Comparison of ENCODE assay signal across 1 cellular context in genomic region chr11:46593550-46594382, GRCh38.
TF ChIP-seq lines count a peak whose summit lies in the region.

Gene AMBRA1, minus strand, starts transcription at chr11:46594023. Its CDS starts 45,643 bp downstream, at chr11:46548380.

TF ChIP-seq in K562, 482 proteins besides CTCF, POLR2A, EP300 and RAD21 (continued from another document and continues in another):
- TF ChIP-seq NONO (IDR thresholded peaks at IDR 0.05; ENCODE audit: low read depth in 2 of 2, low read length in 1 of 2) = 0 out of 4 replicates have a peak, but pooled peaks of 1 of the 2 experiments have one; percentile 29
- peak in 1 of 2 experiments; percentile 64; a peak in 1 of 4 replicates for TF ChIP-seq TEAD1 (CRISPR knock-in tag; IDR thresholded peaks at IDR 0.05)
- TF ChIP-seq ZBTB26 (CRISPR knock-in tag; IDR thresholded peaks at IDR 0.05) = no peak
- TF ChIP-seq RNF219 (CRISPR knock-in tag; IDR thresholded peaks at IDR 0.05) = no peak
- peak; percentile 23; the same call in 1 of the 2 replicates for TF ChIP-seq VEZF1 (CRISPR knock-in tag; IDR thresholded peaks at IDR 0.05)
- no peak for TF ChIP-seq NR2F6 (CRISPR knock-in tag; IDR thresholded peaks at IDR 0.05)
- no peak for TF ChIP-seq SRSF7 (optimal IDR thresholded peaks at IDR 0.05; ENCODE audit: low read depth, low read length)
- TF ChIP-seq NFYB (IDR thresholded peaks at IDR 0.05; ENCODE audit: extremely low read depth, insufficient read length) = no peak
- peak; percentile 87 for TF ChIP-seq SMAD4 (CRISPR knock-in tag; conservative IDR thresholded peaks at IDR 0.05)
- TF ChIP-seq SETDB1 (IDR thresholded peaks at IDR 0.05; ENCODE audit: low read length) = no peak
- peak; percentile 92 for TF ChIP-seq TOE1 (IDR thresholded peaks at IDR 0.05; ENCODE audit: borderline replicate concordance)
- no peak for TF ChIP-seq TOE1 (CRISPR knock-in tag; IDR thresholded peaks at IDR 0.05; ENCODE audit: borderline replicate concordance, low read depth)
- peak; percentile 44; the same call in 1 of the 2 replicates for TF ChIP-seq PTTG1 (tag; IDR thresholded peaks at IDR 0.05; ENCODE audit: low read depth)
- 0 out of 2 replicates have a peak, but pooled peaks have one; percentile 49 for TF ChIP-seq MEF2A (IDR thresholded peaks at IDR 0.05; ENCODE audit: control insufficient read depth, low read depth, low read length)
- TF ChIP-seq PPARD (CRISPR knock-in tag; IDR thresholded peaks at IDR 0.05) = no peak
- no peak for TF ChIP-seq TCFL5 (CRISPR knock-in tag; conservative IDR thresholded peaks at IDR 0.05)
- no peak for TF ChIP-seq ZNF280A (IDR thresholded peaks at IDR 0.05; ENCODE audit: low read depth, partially characterized antibody)
- TF ChIP-seq SMARCA5 (IDR thresholded peaks at IDR 0.05) = no peak
- no peak for TF ChIP-seq ILF3 (IDR thresholded peaks at IDR 0.05; ENCODE audit: borderline replicate concordance)
- TF ChIP-seq E2F3 (CRISPR knock-in tag; IDR thresholded peaks at IDR 0.05) = no peak
- TF ChIP-seq THRAP3 (IDR thresholded peaks at IDR 0.05; ENCODE audit: borderline replicate concordance) = no peak
- TF ChIP-seq HMGXB4 (CRISPR knock-in tag; IDR thresholded peaks at IDR 0.05) = no peak
- TF ChIP-seq RBBP5 (IDR thresholded peaks at IDR 0.05; ENCODE audit: borderline replicate concordance, insufficient read depth, low read length, poor library complexity, severe bottlenecking) = peak; percentile 96
- TF ChIP-seq FOXK1 (CRISPR knock-in tag; IDR thresholded peaks at IDR 0.05; ENCODE audit: borderline replicate concordance) = no peak
- no peak for TF ChIP-seq IRF1 (CRISPR knock-in tag; IDR thresholded peaks at IDR 0.05; ENCODE audit: borderline replicate concordance)
- TF ChIP-seq FOXJ2 (tag; IDR thresholded peaks at IDR 0.05) = no peak
- no peak for TF ChIP-seq EHMT2 (IDR thresholded peaks at IDR 0.05)
- TF ChIP-seq FIP1L1 (IDR thresholded peaks at IDR 0.05; ENCODE audit: low read depth, low read length, poor library complexity, severe bottlenecking) = no peak
- 0 out of 2 replicates have a peak, but pooled peaks have one; percentile 71 for TF ChIP-seq CBX1 (IDR thresholded peaks at IDR 0.05; ENCODE audit: low read depth)
- TF ChIP-seq POLR2G (IDR thresholded peaks at IDR 0.05; ENCODE audit: low read depth, low read length) = peak; percentile 91
- TF ChIP-seq REST (CRISPR knock-in tag; IDR thresholded peaks at IDR 0.05; ENCODE audit: low read depth) = no peak
- peak; percentile 57; the same call in 1 of the 2 replicates for TF ChIP-seq SMARCA4 (IDR thresholded peaks at IDR 0.05)
- no peak for TF ChIP-seq ZFPM2 (CRISPR knock-in tag; IDR thresholded peaks at IDR 0.05)
- no peak for TF ChIP-seq MXD1 (CRISPR knock-in tag; IDR thresholded peaks at IDR 0.05; ENCODE audit: borderline replicate concordance, poor library complexity, severe bottlenecking)
- TF ChIP-seq SAFB2 (IDR thresholded peaks at IDR 0.05; ENCODE audit: borderline replicate concordance, low read depth, low read length, severe bottlenecking) = no peak
- no peak for TF ChIP-seq MIER1 (IDR thresholded peaks at IDR 0.05; ENCODE audit: low read depth)
- no peak for TF ChIP-seq SNRNP70 (optimal IDR thresholded peaks at IDR 0.05; ENCODE audit: low read depth, low read length)
- TF ChIP-seq E2F5 (CRISPR knock-in tag; IDR thresholded peaks at IDR 0.05) = 0 out of 2 replicates have a peak, but pooled peaks have one; percentile 21
- TF ChIP-seq CXXC5 (CRISPR knock-in tag; IDR thresholded peaks at IDR 0.05) = peak; percentile 89
- TF ChIP-seq ETV1 (tag; conservative IDR thresholded peaks at IDR 0.05; ENCODE audit: low read depth) = no peak; the same call in 1 of the 2 replicates
- no peak for TF ChIP-seq ZNF449 (CRISPR knock-in tag; IDR thresholded peaks at IDR 0.05)
- TF ChIP-seq MITF (IDR thresholded peaks at IDR 0.05) = 0 out of 2 replicates have a peak, but pooled peaks have one; percentile 6
